ENCODE assay signal across 8 cellular contexts in the genomic region with DNA sequence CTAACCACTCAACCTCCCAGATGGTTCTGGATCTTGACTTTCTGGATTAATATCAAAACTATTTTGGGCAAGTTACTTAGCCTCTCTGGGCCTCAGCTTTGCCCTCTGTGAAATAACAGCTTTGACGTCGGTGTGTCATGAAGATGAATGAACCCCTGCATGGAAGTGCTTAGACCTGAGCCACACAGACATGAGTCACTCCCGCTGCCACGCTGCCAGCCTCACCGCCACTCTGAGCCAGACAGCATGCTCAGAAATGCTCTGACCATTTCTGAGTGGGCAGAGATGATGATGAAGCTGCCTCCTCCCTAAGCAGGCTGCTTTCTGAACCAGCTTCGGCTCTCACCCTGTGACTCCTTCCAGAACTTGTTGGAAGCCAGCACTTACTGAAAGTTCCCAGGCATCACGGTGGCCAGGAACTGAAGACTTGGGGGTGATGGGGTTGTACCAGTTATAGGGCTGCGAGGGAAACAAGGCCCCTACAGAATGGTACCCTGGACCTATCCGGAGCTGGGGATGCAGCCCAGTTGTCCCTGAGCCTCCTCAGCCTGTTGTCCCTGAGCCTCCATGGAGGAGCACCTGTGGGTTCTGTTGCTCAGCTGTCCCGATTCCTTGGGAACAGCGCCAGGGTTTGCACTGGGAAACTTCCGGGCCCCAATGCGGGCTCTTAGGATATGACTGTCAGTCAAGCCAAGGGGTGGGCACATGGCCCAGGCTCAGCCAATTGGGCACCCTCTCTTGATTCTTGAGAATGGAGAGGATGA. TPM values are rescaled to one million over a fixed set of nuclear protein-coding genes. Genes with fewer than 3 reads are reported as not detected.
DNase-seq lines count a peak whose midpoint lies in the region; ATAC-seq and TF ChIP-seq lines count a peak whose summit lies in the region.

No MANE protein-coding gene starts in this region.

- TF ChIP-seq CTCF in heart left ventricle (IDR thresholded peaks at IDR 0.05) = no peak

- ATAC-seq in heart left ventricle (peak; percentile 70 to 90 (median 74)), HG03469 (IDR thresholded peaks at IDR 0.05; ENCODE audit: unreplicated experiment) (no peak)

- TF ChIP-seq POLR2A in heart left ventricle (IDR thresholded peaks at IDR 0.05) = no peak

- no peaks in the 10 kb centered on the region for H3K9me3 ChIP-seq in heart left ventricle

- no peaks in the 10 kb centered on the region for H3K36me3 ChIP-seq in heart left ventricle

- H3K27me3 ChIP-seq in heart left ventricle = no peaks in the 10 kb centered on the region

- peak overlapping the region in 8 of 12 donors; percentile 14 to 92 (median 62) for H3K27ac ChIP-seq in heart left ventricle

- intact Hi-C loops in heart left ventricle (cut with DNase I) = loop anchor here in 3 of 10 donors (5.0 to 10.0 kb wide), 3 partner anchors 33 to 340 kb away; no protein-coding TSS in a partner anchor

- peaks cover 0 to 48% (median 19%) of the 10 kb centered on the region in 12 donors for H3K4me1 ChIP-seq in heart left ventricle

- peak; percentile 51 for DNase-seq in DMS53 (lab: John Stamatoyannopoulos, UW)
- no peak for DNase-seq in DMS53 treated with DMSO at 0.1 percent for 48 hours (lab: John Stamatoyannopoulos, UW; ENCODE audit: unreplicated experiment)
- DNase-seq in activated T-cell treated with anti-CD3 and anti-CD28 coated beads for 48 hours (ENCODE audit: low read depth) = peak; percentile 66
- peak in 4 of 5 donors; percentile 50 to 88 (median 60) for DNase-seq in heart left ventricle
- DNase-seq in stimulated activated CD8-positive, alpha-beta memory T cell treated with anti-CD3 and anti-CD28 coated beads, Interleukin-4, amount 100 ng/mL, for 24 hours (ENCODE audit: low read depth) = peak; percentile 48
- DNase-seq in RPMI8226 = no peak
- no peak for DNase-seq in NCI-H146 (lab: John Stamatoyannopoulos, UW)

- 36 to 56% (median 52%) methylated on average over 11 to 13 of the region's 13 CpGs for WGBS in heart left ventricle, 4 donors

- no peak overlapping the region for H3K4me3 ChIP-seq in heart left ventricle

RNA-seq across cellular contexts. Expression of a gene that starts 2.0 kb away (rescaled TPM):
- 1 to 10 TPM in 3 of 9 donors, under 1 TPM in 3, not detected in 3; 0.26 to 1.4 (median 0.95) TPM for total RNA-seq in heart left ventricle
- polyA plus RNA-seq in heart left ventricle = under 1 TPM in 1 of 2 donors, not detected in 1; 0.23 TPM

RNA-seq across cellular contexts. Expression of a gene that starts 18.7 kb away (rescaled TPM):
- total RNA-seq in heart left ventricle = 100 to 1,000 TPM in 8 of 9 donors, 10 to 100 TPM in 1; 95.8 to 411 (median 166) TPM
- 100 to 1,000 TPM in 1 of 2 donors, 10 to 100 TPM in 1; 22.4 to 289 TPM for polyA plus RNA-seq in heart left ventricle

RNA-seq across cellular contexts. Expression of a gene that starts 31.0 kb away (rescaled TPM):
- total RNA-seq in heart left ventricle = under 1 TPM; 0.09 to 0.60 (median 0.38) TPM
- polyA plus RNA-seq in heart left ventricle = under 1 TPM; 0.19 to 0.50 TPM

Comparison
In these comparisons a context has a peak if more than half of its experiments do, and no peak if none do; other contexts are left out.
1. DNase-seq: peak in DMS53 (single experiment), activated T-cell treated with anti-CD3 and anti-CD28 coated beads for 48 hours (single experiment), heart left ventricle (4 of 5) and stimulated activated CD8-positive, alpha-beta memory T cell treated with anti-CD3 and anti-CD28 coated beads, Interleukin-4, amount 100 ng/mL, for 24 hours (single experiment); none in DMS53 treated with DMSO at 0.1 percent for 48 hours (single experiment), RPMI8226 (single experiment) and NCI-H146 (single experiment).